ENCODE assay signal across 10 cellular contexts in genomic region chr2:241771286-241772062, GRCh38. TPM values are rescaled to one million over a fixed set of nuclear protein-coding genes. Genes with fewer than 3 reads are reported as not detected.
DNase-seq lines count a peak whose midpoint lies in the region; FAIRE-seq and TF ChIP-seq lines count a peak whose summit lies in the region.
"Had no signal": no experiment of that assay in that cellular context is flagged by ENCODE, and none has a peak within 500 bp of the region (broad histone marks: within the 10 kb centered on the region; RNA-seq: fewer than 3 reads in every experiment).

No MANE protein-coding gene starts in this region.

- FAIRE-seq in kidney (lab: Jason Lieb, UNC): no peak

- DNase-seq in activated naive CD4-positive, alpha-beta T cell treated with anti-CD3 and anti-CD28 coated beads for 36 hours: no peak
- DNase-seq in activated naive CD4-positive, alpha-beta T cell treated with anti-CD3 and anti-CD28 coated beads, Interleukin-2, amount 50 U/mL, for 16 hours: no peak
- no peak for DNase-seq in activated naive CD8-positive, alpha-beta T cell treated with anti-CD3 and anti-CD28 coated beads for 36 hours
- peak; percentile 94 for DNase-seq in kidney
- peak; percentile 75 for DNase-seq in ureter (ENCODE audit: low spot score)
- no peak for DNase-seq in HK-2 (ENCODE audit: unreplicated experiment)
- no peak for DNase-seq in occipital lobe (lab: John Stamatoyannopoulos, UW)
- no peak for DNase-seq in DMS 273 (lab: John Stamatoyannopoulos, UW; ENCODE audit: unreplicated experiment)
- DNase-seq: NCI-H1694 had no signal

- H3K27me3 Mint-ChIP-seq in activated naive CD4-positive, alpha-beta T cell treated with anti-CD3 and anti-CD28 coated beads for 36 hours (ENCODE audit: low read depth): no peaks in the 10 kb centered on the region
- no peaks in the 10 kb centered on the region for H3K27me3 Mint-ChIP-seq in activated naive CD8-positive, alpha-beta T cell treated with anti-CD3 and anti-CD28 coated beads for 36 hours

- H3K9me3 ChIP-seq in kidney (ENCODE audit: control insufficient read depth in 1 of 2, low read length in 2 of 2): no peaks in the 10 kb centered on the region

- peak overlapping the region; percentile 47 for H3K27ac Mint-ChIP-seq in activated naive CD4-positive, alpha-beta T cell treated with anti-CD3 and anti-CD28 coated beads for 36 hours
- peak overlapping the region; percentile 91 for H3K27ac Mint-ChIP-seq in activated naive CD8-positive, alpha-beta T cell treated with anti-CD3 and anti-CD28 coated beads for 36 hours

- peaks cover 10 to 13% of the 10 kb centered on the region in 2 donors for H3K4me1 ChIP-seq in kidney (ENCODE audit: control insufficient read depth in 1 of 2, insufficient read depth in 1 of 2, low read depth in 1 of 2, low read length in 2 of 2)

- H3K4me3 ChIP-seq in kidney (ENCODE audit: low read length in 2 of 2): no peak overlapping the region

- H3K27ac ChIP-seq in kidney (ENCODE audit: low read depth in 2 of 2, low read length in 2 of 2): no peak overlapping the region

- intact Hi-C loops in activated naive CD4-positive, alpha-beta T cell treated with anti-CD3 and anti-CD28 coated beads for 36 hours (cut with micrococcal nuclease): no loop called here
- intact Hi-C loops in kidney (cut with DNase I): no loop called here

- H3K4me3 Mint-ChIP-seq in activated naive CD4-positive, alpha-beta T cell treated with anti-CD3 and anti-CD28 coated beads for 36 hours: no peak overlapping the region
- peak overlapping the region; percentile 51 for H3K4me3 Mint-ChIP-seq in activated naive CD8-positive, alpha-beta T cell treated with anti-CD3 and anti-CD28 coated beads for 36 hours

- H3K9ac ChIP-seq in kidney (ENCODE audit: low read length in 2 of 2): no peak overlapping the region

- no peaks in the 10 kb centered on the region for H3K36me3 Mint-ChIP-seq in activated naive CD4-positive, alpha-beta T cell treated with anti-CD3 and anti-CD28 coated beads for 36 hours (ENCODE audit: low read depth)
- no peaks in the 10 kb centered on the region for H3K36me3 Mint-ChIP-seq in activated naive CD8-positive, alpha-beta T cell treated with anti-CD3 and anti-CD28 coated beads for 36 hours

- H3K9me3 Mint-ChIP-seq in activated naive CD4-positive, alpha-beta T cell treated with anti-CD3 and anti-CD28 coated beads for 36 hours: no peaks in the 10 kb centered on the region
- no peaks in the 10 kb centered on the region for H3K9me3 Mint-ChIP-seq in activated naive CD8-positive, alpha-beta T cell treated with anti-CD3 and anti-CD28 coated beads for 36 hours

- peaks cover 13% of the 10 kb centered on the region for H3K4me1 Mint-ChIP-seq in activated naive CD4-positive, alpha-beta T cell treated with anti-CD3 and anti-CD28 coated beads for 36 hours (ENCODE audit: low read depth)
- H3K4me1 Mint-ChIP-seq in activated naive CD8-positive, alpha-beta T cell treated with anti-CD3 and anti-CD28 coated beads for 36 hours: peaks cover 13% of the 10 kb centered on the region

- TF ChIP-seq CTCF in kidney (IDR thresholded peaks at IDR 0.05; ENCODE audit: borderline replicate concordance, extremely low read depth, insufficient read depth): no peak

- CTCF ChIA-PET in activated naive CD4-positive, alpha-beta T cell treated with anti-CD3 and anti-CD28 coated beads for 36 hours (lab: Charles Lee): interaction anchor here (3.0 kb wide), 1 partner anchor 108 kb away, joined by 12 read pairs; no protein-coding TSS in a partner anchor

- no peaks in the 10 kb centered on the region for H3K36me3 ChIP-seq in kidney (ENCODE audit: control insufficient read depth in 1 of 2, insufficient read depth in 2 of 2, low read length in 2 of 2)

RNA-seq across cellular contexts. Expression of gene GAL3ST2, which starts 5.1 kb away (rescaled TPM):
- not detected for total RNA-seq in activated naive CD4-positive, alpha-beta T cell treated with anti-CD3 and anti-CD28 coated beads for 36 hours
- total RNA-seq in activated naive CD8-positive, alpha-beta T cell treated with anti-CD3 and anti-CD28 coated beads for 36 hours: under 1 TPM in 1 of 2 experiments, not detected in 1; 0.31 TPM
- total RNA-seq in kidney: 0.19 TPM
- 0.39 TPM for polyA plus RNA-seq in kidney (ENCODE audit: insufficient read depth, low read depth, low replicate concordance)
- total RNA-seq in ureter: 0.47 TPM
- total RNA-seq in occipital lobe: 0.16 TPM
- total RNA-seq: kidney epithelial cell had no signal

RNA-seq across cellular contexts. Expression of gene D2HGDH, which starts 37.0 kb away (rescaled TPM):
- 10 to 100 TPM; 19.4 to 23.1 TPM for total RNA-seq in activated naive CD4-positive, alpha-beta T cell treated with anti-CD3 and anti-CD28 coated beads for 36 hours
- total RNA-seq in activated naive CD8-positive, alpha-beta T cell treated with anti-CD3 and anti-CD28 coated beads for 36 hours: 10 to 100 TPM; 26.9 to 29.3 TPM
- total RNA-seq in kidney (37.0 TPM), ureter (67.7 TPM), occipital lobe (8.0 TPM)
- 49.3 TPM for polyA plus RNA-seq in kidney (ENCODE audit: insufficient read depth, low read depth, low replicate concordance)

RNA-seq across cellular contexts. Expression of gene NEU4, which starts 37.5 kb away (rescaled TPM):
- total RNA-seq in activated naive CD4-positive, alpha-beta T cell treated with anti-CD3 and anti-CD28 coated beads for 36 hours: not detected
- total RNA-seq in activated naive CD8-positive, alpha-beta T cell treated with anti-CD3 and anti-CD28 coated beads for 36 hours: under 1 TPM; 0.08 to 0.40 TPM
- total RNA-seq in kidney: 0.76 TPM
- polyA plus RNA-seq in kidney (ENCODE audit: insufficient read depth, low read depth, low replicate concordance): 2.8 TPM
- total RNA-seq in ureter: 0.49 TPM
- total RNA-seq in occipital lobe: 0.31 TPM
- total RNA-seq: kidney epithelial cell had no signal

Comparison
In these comparisons a context has a peak if more than half of its experiments do, and no peak if none do; other contexts are left out.
1. DNase-seq: peak in kidney (single experiment) and ureter (single experiment); none in activated naive CD4-positive, alpha-beta T cell treated with anti-CD3 and anti-CD28 coated beads for 36 hours (single experiment), activated naive CD4-positive, alpha-beta T cell treated with anti-CD3 and anti-CD28 coated beads, Interleukin-2, amount 50 U/mL, for 16 hours (single experiment), activated naive CD8-positive, alpha-beta T cell treated with anti-CD3 and anti-CD28 coated beads for 36 hours (single experiment), HK-2 (single experiment), occipital lobe (single experiment) and DMS 273 (single experiment).